Comparison of ENCODE assay signal across 16 cellular contexts in the genomic region with DNA sequence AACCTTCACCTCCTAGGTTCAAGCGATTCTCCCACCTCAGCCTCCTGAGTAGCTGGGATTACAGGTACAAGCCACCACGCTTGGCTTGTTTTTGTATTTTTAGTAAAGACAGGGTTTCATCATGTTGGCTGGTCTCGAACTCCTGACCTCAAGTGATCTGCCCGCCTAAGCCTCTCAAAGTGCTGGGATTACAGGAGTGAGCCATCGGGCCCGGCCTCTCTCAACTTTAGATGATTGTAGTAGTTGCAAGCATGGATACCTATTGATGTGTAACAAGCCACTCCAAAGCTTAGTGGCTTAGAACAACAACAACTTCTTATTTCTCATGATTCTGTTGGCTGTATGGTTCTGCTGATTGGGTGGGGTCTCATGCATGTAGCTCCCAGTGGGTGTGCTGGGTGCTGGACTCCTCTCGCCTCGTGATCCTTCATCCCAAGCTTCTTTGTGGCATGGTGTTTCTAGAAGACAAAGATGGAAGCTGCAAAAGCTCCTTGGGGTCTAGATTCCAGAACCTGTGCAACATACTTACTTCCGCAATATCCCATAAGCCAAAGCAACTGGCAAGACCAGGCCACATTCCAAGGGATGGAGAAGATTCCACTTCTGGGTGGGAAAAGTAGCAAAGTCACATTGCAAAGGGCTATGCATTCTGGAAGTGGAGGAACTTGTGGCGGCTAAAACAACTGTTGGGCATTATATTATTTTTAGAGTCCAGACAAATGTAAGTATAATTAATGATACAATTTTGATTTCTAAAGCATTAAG. TPM values are rescaled to one million over a fixed set of nuclear protein-coding genes. Genes with fewer than 3 reads are reported as not detected.
A peak's percentile ranks its signal among the peaks of the same experiment; 100 is the strongest.
DNase-seq lines count a peak whose midpoint lies in the region; ATAC-seq, FAIRE-seq and TF ChIP-seq lines count a peak whose summit lies in the region.
"Had no signal": no experiment of that assay in that cellular context is flagged by ENCODE, and none has a peak within 500 bp of the region (broad histone marks: within the 10 kb centered on the region; RNA-seq: fewer than 3 reads in every experiment).

No MANE protein-coding gene starts in this region.

- POLR2A ChIA-PET in K562 (lab: Yijun Ruan, JAX) (interaction anchor here (0.9 to 1.6 kb wide), 2 partner anchors 10 to 130 kb away, joined by 3 to 4 read pairs; no protein-coding TSS in a partner anchor), GM10248 (lab: Yijun Ruan, JAX) (no interaction called here)

- no peak for ATAC-seq in K562
- no peak for ATAC-seq in HG03565 (IDR thresholded peaks at IDR 0.05; ENCODE audit: unreplicated experiment)
- ATAC-seq: HCT116 had no signal

- intact Hi-C loops in K562 (cut with micrococcal nuclease) (no loop called here), colonic mucosa (cut with DNase I) (no loop called here)

- H3K9me3 Mint-ChIP-seq in nephron progenitor cell, result no peaks in the 10 kb centered on the region
- H3K9me3 Mint-ChIP-seq: CD4-positive, alpha-beta T cell; IgD-negative memory B cell had no signal

- TF ChIP-seq RAD21 in K562 (CRISPR knock-in tag; conservative IDR thresholded peaks at IDR 0.05 in 1 of 2, IDR thresholded peaks at IDR 0.05 in 1 of 2), result no peak

- H3K27me3 ChIP-seq in K562 (ENCODE audit: control insufficient read depth in 2 of 2, insufficient read depth in 2 of 2, low read length in 2 of 2) (no peaks in the 10 kb centered on the region), colonic mucosa (no peaks in the 10 kb centered on the region)

- H2AFZ ChIP-seq in K562 (ENCODE audit: low read depth, low read length), result no peak overlapping the region
- H2AFZ ChIP-seq: GM23248 had no signal

- TF ChIP-seq EP300 in K562 (IDR thresholded peaks at IDR 0.05; ENCODE audit: low read length), result no peak

- TF ChIP-seq CTCF in K562 (IDR thresholded peaks at IDR 0.05 in 2 of 3, conservative IDR thresholded peaks at IDR 0.05 in 1 of 3; ENCODE audit: insufficient read depth in 2 of 3, low read depth in 1 of 3, low read length in 3 of 3) (no peak), nephron progenitor cell (IDR thresholded peaks at IDR 0.05) (no peak), colonic mucosa (IDR thresholded peaks at IDR 0.05) (no peak), foreskin fibroblast (IDR thresholded peaks at IDR 0.05; ENCODE audit: low read depth, low read length) (no peak), GM10248 (IDR thresholded peaks at IDR 0.05; ENCODE audit: control extremely low read depth, extremely low read depth, low read depth, missing control alignments) (no peak)

- peaks cover 6% of the 10 kb centered on the region for H3K27me3 Mint-ChIP-seq in nephron progenitor cell (ENCODE audit: low read depth, poor library complexity)

- H3K36me3 ChIP-seq in K562 (ENCODE audit: control insufficient read depth, insufficient read depth, low read length) (no peaks in the 10 kb centered on the region), colonic mucosa (no peaks in the 10 kb centered on the region)

- no peak overlapping the region for H3K27ac ChIP-seq in K562 (ENCODE audit: extremely low read depth, low read depth, low read length)
- H3K27ac ChIP-seq in colonic mucosa, result no peak overlapping the region
- H3K27ac ChIP-seq: GM23248 had no signal

- no peaks in the 10 kb centered on the region for H4K20me1 ChIP-seq in K562 (replicated peaks; ENCODE audit: control insufficient read depth, insufficient read depth, low read length)

- in situ Hi-C loops in K562 (cut with MboI), result loop anchor here (25.0 kb wide), 1 partner anchor 450 kb away; no protein-coding TSS in a partner anchor

- H3K4me3 ChIP-seq in K562, result no peak overlapping the region
- H3K4me3 ChIP-seq in colonic mucosa, result no peak overlapping the region
- H3K4me3 ChIP-seq in foreskin fibroblast (ENCODE audit: low read depth in 1 of 2, low read length in 2 of 2), result no peak overlapping the region
- H3K4me3 ChIP-seq: GM23248 had no signal

- H3K36me3 Mint-ChIP-seq in nephron progenitor cell (ENCODE audit: low read depth), result peaks cover 5% of the 10 kb centered on the region
- H3K36me3 Mint-ChIP-seq: IgD-negative memory B cell had no signal

- H3K79me2 ChIP-seq in K562 (ENCODE audit: control insufficient read depth, insufficient read depth, low read length), result no peaks in the 10 kb centered on the region

- H3K9me1 ChIP-seq in K562 (ENCODE audit: control insufficient read depth, insufficient read depth, low read length), result no peaks in the 10 kb centered on the region

- H3K9ac ChIP-seq in K562 (ENCODE audit: insufficient read depth in 1 of 2, low read depth in 2 of 2, low read length in 2 of 2), result no peak overlapping the region
- no peak overlapping the region for H3K9ac ChIP-seq in colonic mucosa (ENCODE audit: low read depth in 2 of 2, low read length in 2 of 2)
- H3K9ac ChIP-seq: GM23248 had no signal

- BruUV-seq in K562 (replicated peaks; lab: Mats Ljungman, UMichigan), result no TSS peak

- FAIRE-seq in HTR-8/SVneo (lab: Jason Lieb, UNC) (peak; percentile 31), K562 (lab: Jason Lieb, UNC) (peak; percentile 44)
- FAIRE-seq: GM12891, H54 had no signal

- TF ChIP-seq POLR2A in K562 (conservative IDR thresholded peaks at IDR 0.05), result no peak

- peak overlapping the region; percentile 84 for H3K27ac Mint-ChIP-seq in nephron progenitor cell
- H3K27ac Mint-ChIP-seq: B cell; CD4-positive, alpha-beta T cell; IgD-negative memory B cell had no signal

- DNase-seq in HTR-8/SVneo (ENCODE audit: insufficient read length, low spot score) (no peak), K562 (ENCODE audit: extremely low read depth in 1 of 4, low spot score in 3 of 4) (no peak), nephron progenitor cell (no peak), colonic mucosa (no peak), foreskin fibroblast (no peak), GM10248 (ENCODE audit: extremely low spot score) (no peak)
- DNase-seq: C1 segment of cervical spinal cord; CD4-positive, alpha-beta T cell; DMS79; GM23248 had no signal

- CTCF ChIA-PET in K562 (lab: Yijun Ruan, JAX; ENCODE audit: low intra/inter-chr PET ratio), result no interaction called here
- CTCF ChIA-PET in GM10248 (lab: Yijun Ruan, JAX), result interaction anchor here (1.0 to 1.6 kb wide), 2 partner anchors 8 to 12 kb away, joined by 3 to 4 read pairs; no protein-coding TSS in a partner anchor

- no peaks in the 10 kb centered on the region for H3K9me3 ChIP-seq in K562 (replicated peaks; ENCODE audit: control insufficient read depth, insufficient read depth, low read depth, low read length)
- no peaks in the 10 kb centered on the region for H3K9me3 ChIP-seq in colonic mucosa

- peaks cover 39% of the 10 kb centered on the region for H3K4me1 Mint-ChIP-seq in nephron progenitor cell
- H3K4me1 Mint-ChIP-seq: B cell, IgD-negative memory B cell had no signal

- H3K4me2 ChIP-seq in K562 (ENCODE audit: insufficient read depth, low read length), result no peak overlapping the region

- no peaks in the 10 kb centered on the region for H3K4me1 ChIP-seq in K562 (replicated peaks in 1 of 2; ENCODE audit: control insufficient read depth in 2 of 2, insufficient read depth in 2 of 2, low read length in 2 of 2)
- no peaks in the 10 kb centered on the region for H3K4me1 ChIP-seq in colonic mucosa

- 54% methylated on average over 10 of the region's 10 CpGs for WGBS in K562 (ENCODE audit: insufficient coverage, low coverage, missing lambda C conversion rate)

- peak overlapping the region; percentile 19 for H3K4me3 Mint-ChIP-seq in nephron progenitor cell
- H3K4me3 Mint-ChIP-seq: B cell; CD4-positive, alpha-beta T cell; IgD-negative memory B cell had no signal

TF ChIP-seq in K562, 482 proteins besides CTCF, POLR2A, EP300 and RAD21 (continues in another document):
- no peak for TF ChIP-seq ZC3H8 (IDR thresholded peaks at IDR 0.05)

RNA-seq across cellular contexts. Expression of a gene that starts 37.9 kb away (rescaled TPM):
- 0.44 and 0.51 TPM in 2 replicates for total RNA-seq in K562 (2011; cell fraction: chromatin; rRNA removed; ENCODE audit: low replicate concordance)
- total RNA-seq in K562 (2011; cell fraction: nucleolus; rRNA removed), result 0.26 and 0.50 TPM in 2 replicates
- total RNA-seq in K562 (2011; cell fraction: nucleoplasm; rRNA removed), result 0.38 and 0.51 TPM in 2 replicates
- 0.09 and 0.24 TPM in 2 replicates for total RNA-seq in K562 (2014; rRNA removed)
- total RNA-seq in K562 (2014; rRNA removed; fragmentation: Illumina TruSeq; extraction: Trizol), result 0.18 and 0.45 TPM in 2 replicates
- total RNA-seq in K562 (2015; rRNA removed; fragmentation: Illumina TruSeq; extraction: Trizol), result 0.36 and 0.49 TPM in 2 replicates
- total RNA-seq in K562 (2021), result 0.42 and 1.0 TPM in 2 replicates
- polyA plus RNA-seq in K562 (2011; rRNA removed), result 0.34 and 1.1 TPM in 2 replicates
- polyA plus RNA-seq in K562 (2011; cell fraction: cytosol; rRNA removed), result 0.06 and 0.18 TPM in 2 replicates
- 0.47 and 1.4 TPM in 2 replicates for polyA plus RNA-seq in K562 (2011; cell fraction: nucleus; rRNA removed)
- 0.25 and 0.42 TPM in 2 replicates for polyA plus RNA-seq in K562 (2012)
- 0.35 and 0.59 TPM in 2 replicates for polyA plus RNA-seq in K562 (2014; fragmentation: Illumina TruSeq; extraction: Trizol)
- polyA plus RNA-seq in K562 (2014; fragmentation: Nextera tagmentation; extraction: Ambion mirVana), result under 1 TPM; 0.76 to 0.77 TPM
- polyA plus RNA-seq in K562 (2014; rRNA removed), result 0.05 and 1.4 TPM in 2 replicates
- 0.18 and 0.35 TPM in 2 replicates for polyA minus RNA-seq in K562 (2011; rRNA and poly(A)+ RNA removed)
- 1.1 TPM in 1 of 2 replicates, not detected in the other for polyA minus RNA-seq in K562 (2011; cell fraction: cytosol; rRNA and poly(A)+ RNA removed)
- 0.22 and 0.40 TPM in 2 replicates for polyA minus RNA-seq in K562 (2011; cell fraction: nucleus; rRNA and poly(A)+ RNA removed)
- under 1 TPM; 0.10 to 0.45 TPM for total RNA-seq in colonic mucosa
- total RNA-seq: GM23248 had no signal
- polyA plus RNA-seq: IgD-negative memory B cell had no signal

RNA-seq across cellular contexts. Expression of a gene that starts 46.4 kb away (rescaled TPM):
- 203 and 284 TPM in 2 replicates for total RNA-seq in K562 (2011; cell fraction: chromatin; rRNA removed; ENCODE audit: low replicate concordance)
- 117 and 140 TPM in 2 replicates for total RNA-seq in K562 (2011; cell fraction: nucleolus; rRNA removed)
- total RNA-seq in K562 (2011; cell fraction: nucleoplasm; rRNA removed), result 136 and 162 TPM in 2 replicates
- 65.3 and 69.9 TPM in 2 replicates for total RNA-seq in K562 (2014; rRNA removed)
- total RNA-seq in K562 (2014; rRNA removed; fragmentation: Illumina TruSeq; extraction: Trizol), result 58.5 and 59.7 TPM in 2 replicates
- 50.9 and 60.2 TPM in 2 replicates for total RNA-seq in K562 (2015; rRNA removed; fragmentation: Illumina TruSeq; extraction: Trizol)
- total RNA-seq in K562 (2021), result 58.7 and 64.2 TPM in 2 replicates
- polyA plus RNA-seq in K562 (2011; rRNA removed), result 81.4 and 91.1 TPM in 2 replicates
- 46.9 and 65.5 TPM in 2 replicates for polyA plus RNA-seq in K562 (2011; cell fraction: cytosol; rRNA removed)
- polyA plus RNA-seq in K562 (2011; cell fraction: nucleus; rRNA removed), result 106 and 111 TPM in 2 replicates
- 41.9 and 61.1 TPM in 2 replicates for polyA plus RNA-seq in K562 (2012)
- 58.4 and 65.2 TPM in 2 replicates for polyA plus RNA-seq in K562 (2014; fragmentation: Illumina TruSeq; extraction: Trizol)
- polyA plus RNA-seq in K562 (2014; fragmentation: Nextera tagmentation; extraction: Ambion mirVana), result 10 to 100 TPM; 18.8 to 25.8 TPM
- polyA plus RNA-seq in K562 (2014; rRNA removed), result 55.5 and 73.7 TPM in 2 replicates
- 118 and 129 TPM in 2 replicates for polyA minus RNA-seq in K562 (2011; rRNA and poly(A)+ RNA removed)
- polyA minus RNA-seq in K562 (2011; cell fraction: cytosol; rRNA and poly(A)+ RNA removed), result 14.8 and 32.9 TPM in 2 replicates
- 104 and 111 TPM in 2 replicates for polyA minus RNA-seq in K562 (2011; cell fraction: nucleus; rRNA and poly(A)+ RNA removed)
- 10 to 100 TPM; 17.8 to 25.1 TPM for total RNA-seq in colonic mucosa
